In the genomic region with DNA sequence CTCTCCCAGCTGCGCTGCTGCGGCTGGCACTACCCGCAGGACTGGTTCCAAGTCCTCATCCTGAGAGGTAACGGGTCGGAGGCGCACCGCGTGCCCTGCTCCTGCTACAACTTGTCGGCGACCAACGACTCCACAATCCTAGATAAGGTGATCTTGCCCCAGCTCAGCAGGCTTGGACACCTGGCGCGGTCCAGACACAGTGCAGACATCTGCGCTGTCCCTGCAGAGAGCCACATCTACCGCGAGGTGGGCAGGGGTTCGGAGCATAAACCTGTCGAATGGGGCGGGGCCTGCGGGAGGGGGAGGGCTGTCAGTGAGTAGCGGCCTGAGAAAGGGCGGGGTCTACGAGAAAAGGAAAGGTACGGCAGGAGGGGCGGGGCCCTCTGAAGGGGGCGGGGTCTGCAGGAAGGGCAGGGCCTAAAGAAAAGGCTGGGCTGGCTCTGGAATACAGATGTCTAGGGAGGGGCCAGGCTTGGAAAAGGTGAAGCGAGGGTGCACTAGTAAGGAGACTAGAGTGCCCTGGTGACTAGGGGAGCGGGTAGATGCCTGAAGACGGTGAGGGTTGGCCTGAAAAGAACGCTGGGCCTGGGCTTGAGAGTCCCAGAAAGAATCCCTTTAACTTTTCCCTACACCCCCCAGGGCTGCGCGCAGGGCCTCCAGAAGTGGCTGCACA, we compare ENCODE assay signal across 8 cellular contexts. TPM values are rescaled to one million over a fixed set of nuclear protein-coding genes. Genes with fewer than 3 reads are reported as not detected.
A peak's percentile ranks its signal among the peaks of the same experiment; 100 is the strongest.
DNase-seq lines count a peak whose midpoint lies in the region; ATAC-seq and TF ChIP-seq lines count a peak whose summit lies in the region.

No MANE protein-coding gene starts in this region.

- H3K14ac ChIP-seq in IMR-90 (replicated peaks; ENCODE audit: low read depth, low read length) = no peak overlapping the region

- TF ChIP-seq RAD21 in IMR-90 (IDR thresholded peaks at IDR 0.05; ENCODE audit: low read length) = no peak

- peak overlapping the region; percentile 19 for H3K4me3 ChIP-seq in BJ (ENCODE audit: low read depth, low read length)
- no peak overlapping the region for H3K4me3 ChIP-seq in IMR-90 (ENCODE audit: insufficient read depth, low read depth, low read length)
- peak overlapping the region; percentile 59 to 74 (median 62) for H3K4me3 ChIP-seq in subcutaneous abdominal adipose tissue (ENCODE audit: low read depth in 1 of 5, low read length in 5 of 5)

- no peak overlapping the region for H2BK15ac ChIP-seq in IMR-90 (ENCODE audit: low read depth, low read length)

- no peak overlapping the region for H3K56ac ChIP-seq in IMR-90 (ENCODE audit: extremely low read depth, insufficient read depth, low read length)

- no peak overlapping the region for H3K23ac ChIP-seq in IMR-90 (ENCODE audit: low read depth, low read length)

- no peak overlapping the region for H2BK120ac ChIP-seq in IMR-90 (ENCODE audit: low read depth, low read length)

- POLR2A ChIA-PET in BJ (lab: Charles Lee) (no interaction called here), IMR-90 (lab: Charles Lee; ENCODE audit: unreplicated experiment) (no interaction called here)

- H3K36me3 ChIP-seq in BJ (ENCODE audit: control insufficient read depth, insufficient read depth, low read length) (peaks cover 9% of the 10 kb centered on the region), IMR-90 (ENCODE audit: control insufficient read depth, insufficient read depth, low read length) (peaks cover 39% of the 10 kb centered on the region), subcutaneous abdominal adipose tissue (ENCODE audit: control insufficient read depth in 5 of 5, insufficient read depth in 5 of 5, low read length in 5 of 5) (peaks cover 0 to 33% (median 20%) of the 10 kb centered on the region in 5 donors)

- 52% methylated on average over 10 of the region's 32 CpGs; no CpG with 5 or more reads in 1 of the 2 experiments for WGBS in IMR-90 (ENCODE audit: extremely low coverage in 2 of 2, insufficient read length in 1 of 2), 2 experiments

- H4K8ac ChIP-seq in IMR-90 (ENCODE audit: low read depth in 2 of 2, low read length in 2 of 2) = no peak overlapping the region

- no peak overlapping the region for H2BK5ac ChIP-seq in IMR-90 (ENCODE audit: low read depth, low read length, poor library complexity, severe bottlenecking)

- TF ChIP-seq CTCF in BJ (IDR thresholded peaks at IDR 0.05; ENCODE audit: insufficient read depth, low read depth, low read length) (no peak), IMR-90 (conservative IDR thresholded peaks at IDR 0.05; ENCODE audit: low read depth, low read length) (no peak)

- H2AFZ ChIP-seq in IMR-90 (replicated peaks; ENCODE audit: low read length, poor library complexity) = peak overlapping the region; percentile 67

- no peak overlapping the region for H2AK5ac ChIP-seq in IMR-90 (ENCODE audit: low read depth, low read length)

- CTCF ChIA-PET in BJ (lab: Yijun Ruan, JAX) (interaction anchor here (1.0 kb wide), 1 partner anchor 97 kb away, joined by 3 read pairs; no protein-coding TSS in a partner anchor), IMR-90 (lab: Yijun Ruan, JAX) (no interaction called here)

- DNase-seq in BJ (ENCODE audit: low read depth) = no peak
- no peak for DNase-seq in IMR-90
- DNase-seq in caudate nucleus (lab: John Stamatoyannopoulos, UW) = peak in 33 of 61 donors; percentile 8 to 69 (median 41)
- peak; percentile 95 for DNase-seq in left kidney (ENCODE audit: low read depth, low spot score)
- no peak for DNase-seq in NOMO-1 treated with dmso at 0.1 percent for 144 hours (lab: John Stamatoyannopoulos, UW; ENCODE audit: unreplicated experiment)
- no peak for DNase-seq in amniotic stem cell (lab: John Stamatoyannopoulos, UW)
- no peak for DNase-seq in G401 (ENCODE audit: low spot score)

- in situ Hi-C loops in IMR-90 (cut with MboI; ENCODE audit: low sequenced_read_pairs) (no loop called here), G401 (cut with HindIII; ENCODE audit: low sequenced_read_pairs) (no loop called here)

- BruUV-seq in IMR-90 (replicated peaks; lab: Mats Ljungman, UMichigan) = no TSS peak

- no peak overlapping the region for H3K4ac ChIP-seq in IMR-90 (ENCODE audit: low read depth, low read length)

- H3K27me3 ChIP-seq in BJ (ENCODE audit: control insufficient read depth, insufficient read depth, low read length) (no peaks in the 10 kb centered on the region), IMR-90 (ENCODE audit: control insufficient read depth, insufficient read depth, low read length) (no peaks in the 10 kb centered on the region), subcutaneous abdominal adipose tissue (ENCODE audit: control insufficient read depth in 5 of 5, insufficient read depth in 4 of 5, low read length in 5 of 5) (no peaks in the 10 kb centered on the region)

- peaks cover 0 to 2% of the 10 kb centered on the region in 2 experiments; a peak in 1 of 4 replicates for H3K79me1 ChIP-seq in IMR-90 (ENCODE audit: low read depth in 1 of 2, low read length in 2 of 2)

- no peaks in the 10 kb centered on the region for H3K4me1 ChIP-seq in IMR-90 (ENCODE audit: control insufficient read depth, insufficient read depth, low read length)
- H3K4me1 ChIP-seq in subcutaneous abdominal adipose tissue (ENCODE audit: control insufficient read depth in 5 of 5, insufficient read depth in 5 of 5, low read length in 5 of 5) = peaks cover 0 to 39% (median 29%) of the 10 kb centered on the region in 5 donors

- dilution Hi-C loops in IMR-90 (cut with HindIII; ENCODE audit: low sequenced_read_pairs, unreplicated experiment) = no loop called here

- no peak overlapping the region for H4K5ac ChIP-seq in IMR-90 (ENCODE audit: low read depth, low read length)

- H3K18ac ChIP-seq in IMR-90 (ENCODE audit: low read depth, low read length) = no peak overlapping the region

- H4K20me1 ChIP-seq in IMR-90 (ENCODE audit: insufficient read depth, low read length) = no peaks in the 10 kb centered on the region; the same call in 1 of the 2 replicates

- TF ChIP-seq POLR2A in IMR-90 (IDR thresholded peaks at IDR 0.05; ENCODE audit: low read depth, low read length) = no peak

- no peak overlapping the region for H3K4me2 ChIP-seq in IMR-90 (ENCODE audit: low read depth, low read length)

- H3K9me1 ChIP-seq in IMR-90 (ENCODE audit: insufficient read depth, low read length) = 0 out of 2 replicates have a peak, but pooled peaks cover 3% of the 10 kb centered on the region

- no peak overlapping the region for H4K91ac ChIP-seq in IMR-90 (ENCODE audit: insufficient read depth, low read depth, low read length)

- H2BK20ac ChIP-seq in IMR-90 (ENCODE audit: low read depth, low read length) = no peak overlapping the region

- H3K9me3 ChIP-seq in IMR-90 (ENCODE audit: control insufficient read depth, insufficient read depth, low read length) = no peaks in the 10 kb centered on the region
- no peaks in the 10 kb centered on the region for H3K9me3 ChIP-seq in subcutaneous abdominal adipose tissue (ENCODE audit: control insufficient read depth in 5 of 5, low read length in 5 of 5)

- intact Hi-C loops in IMR-90 (cut with micrococcal nuclease) = no loop called here

- ATAC-seq in IMR-90 (ENCODE audit: low read depth) = peak; percentile 28

- peak overlapping the region; percentile 65 for H2AK9ac ChIP-seq in IMR-90 (replicated peaks; ENCODE audit: low read depth, low read length, poor library complexity)

- H3K9ac ChIP-seq in IMR-90 (ENCODE audit: low read depth, low read length) (no peak overlapping the region), subcutaneous abdominal adipose tissue (ENCODE audit: low read length in 5 of 5) (peak overlapping the region in 1 of 5 donors; percentile 56)

- H3K27ac ChIP-seq in IMR-90 (ENCODE audit: insufficient read depth, low read length) (no peak overlapping the region), caudate nucleus (ENCODE audit: low read depth, low read length) (peak overlapping the region; percentile 36), subcutaneous abdominal adipose tissue (ENCODE audit: low read depth, low read length) (no peak overlapping the region)

RNA-seq across cellular contexts. Expression of gene CD37, which starts 3.6 kb away (rescaled TPM):
- polyA plus RNA-seq in BJ (2011; rRNA removed) (not detected in 2 replicates), IMR-90 (2012; rRNA removed) (not detected in 2 replicates)
- not detected in 2 replicates for polyA minus RNA-seq in BJ (2011; rRNA and poly(A)+ RNA removed)
- not detected in 2 replicates for total RNA-seq in IMR-90 (2012; rRNA removed)
- not detected in 2 replicates for polyA plus RNA-seq in IMR-90 (2012; cell fraction: cytosol; rRNA removed)
- polyA plus RNA-seq in IMR-90 (2012; cell fraction: nucleus; rRNA removed; ENCODE audit: low replicate concordance) = not detected in 2 replicates
- not detected in 2 replicates for total RNA-seq in G401 (2014; rRNA removed; shearing (Covaris generic))

RNA-seq across cellular contexts. Expression of gene SLC6A16, which starts 13.8 kb away (rescaled TPM):
- 0.42 and 0.58 TPM in 2 replicates for polyA plus RNA-seq in BJ (2011; rRNA removed)
- polyA minus RNA-seq in BJ (2011; rRNA and poly(A)+ RNA removed) = 0.28 and 1.3 TPM in 2 replicates
- total RNA-seq in IMR-90 (2012; rRNA removed) = under 0.01 and 0.18 TPM in 2 replicates
- 0.76 and 0.89 TPM in 2 replicates for polyA plus RNA-seq in IMR-90 (2012; rRNA removed)
- 0.20 and 0.30 TPM in 2 replicates for polyA plus RNA-seq in IMR-90 (2012; cell fraction: cytosol; rRNA removed)
- polyA plus RNA-seq in IMR-90 (2012; cell fraction: nucleus; rRNA removed; ENCODE audit: low replicate concordance) = 3.8 and 14.8 TPM in 2 replicates
- total RNA-seq in G401 (2014; rRNA removed; shearing (Covaris generic)) = 6.6 TPM in 1 of 2 replicates, not detected in the other

RNA-seq across cellular contexts. Expression of gene TEAD2, which starts 23.4 kb away (rescaled TPM):
- polyA plus RNA-seq in BJ (2011; rRNA removed) (23.9 and 37.1 TPM in 2 replicates), IMR-90 (2012; rRNA removed) (33.6 and 37.6 TPM in 2 replicates)
- 33.2 and 42.2 TPM in 2 replicates for polyA minus RNA-seq in BJ (2011; rRNA and poly(A)+ RNA removed)
- total RNA-seq in IMR-90 (2012; rRNA removed) = 30.8 and 31.7 TPM in 2 replicates
- polyA plus RNA-seq in IMR-90 (2012; cell fraction: cytosol; rRNA removed) = 30.8 and 35.5 TPM in 2 replicates
- polyA plus RNA-seq in IMR-90 (2012; cell fraction: nucleus; rRNA removed; ENCODE audit: low replicate concordance) = 30.3 and 49.5 TPM in 2 replicates
- total RNA-seq in G401 (2014; rRNA removed; shearing (Covaris generic)) = 30.2 and 33.2 TPM in 2 replicates

RNA-seq across cellular contexts. Expression of gene DKKL1, which starts 24.9 kb away (rescaled TPM):
- polyA plus RNA-seq in BJ (2011; rRNA removed) (0.10 and 0.26 TPM in 2 replicates), IMR-90 (2012; rRNA removed) (0.67 TPM in 2 replicates)
- not detected in 2 replicates for polyA minus RNA-seq in BJ (2011; rRNA and poly(A)+ RNA removed)
- total RNA-seq in IMR-90 (2012; rRNA removed) = not detected in 2 replicates
- polyA plus RNA-seq in IMR-90 (2012; cell fraction: cytosol; rRNA removed) = 0.25 and 0.31 TPM in 2 replicates
- polyA plus RNA-seq in IMR-90 (2012; cell fraction: nucleus; rRNA removed; ENCODE audit: low replicate concordance) = 0.20 and 0.29 TPM in 2 replicates
- total RNA-seq in G401 (2014; rRNA removed; shearing (Covaris generic)) = 6.2 and 7.3 TPM in 2 replicates

RNA-seq across cellular contexts. Expression of gene KASH5, which starts 49.2 kb away (rescaled TPM):
- not detected in 2 replicates for polyA plus RNA-seq in BJ (2011; rRNA removed)
- polyA minus RNA-seq in BJ (2011; rRNA and poly(A)+ RNA removed) = not detected in 2 replicates
- total RNA-seq in IMR-90 (2012; rRNA removed) = not detected in 2 replicates
- polyA plus RNA-seq in IMR-90 (2012; rRNA removed) = not detected in 2 replicates
- not detected in 2 replicates for polyA plus RNA-seq in IMR-90 (2012; cell fraction: cytosol; rRNA removed)
- polyA plus RNA-seq in IMR-90 (2012; cell fraction: nucleus; rRNA removed; ENCODE audit: low replicate concordance) = 0.05 TPM in 1 of 2 replicates, not detected in the other
- not detected in 2 replicates for total RNA-seq in G401 (2014; rRNA removed; shearing (Covaris generic))

Comparison
In these comparisons a context has a peak if more than half of its experiments do, and no peak if none do; other contexts are left out.
1. DNase-seq: peak in caudate nucleus (33 of 61) and left kidney (single experiment); none in BJ (single experiment), IMR-90 (single experiment), NOMO-1 treated with dmso at 0.1 percent for 144 hours (single experiment), amniotic stem cell (single experiment) and G401 (single experiment).